33 cellular contexts compared by ENCODE assay signal in the genomic region with DNA sequence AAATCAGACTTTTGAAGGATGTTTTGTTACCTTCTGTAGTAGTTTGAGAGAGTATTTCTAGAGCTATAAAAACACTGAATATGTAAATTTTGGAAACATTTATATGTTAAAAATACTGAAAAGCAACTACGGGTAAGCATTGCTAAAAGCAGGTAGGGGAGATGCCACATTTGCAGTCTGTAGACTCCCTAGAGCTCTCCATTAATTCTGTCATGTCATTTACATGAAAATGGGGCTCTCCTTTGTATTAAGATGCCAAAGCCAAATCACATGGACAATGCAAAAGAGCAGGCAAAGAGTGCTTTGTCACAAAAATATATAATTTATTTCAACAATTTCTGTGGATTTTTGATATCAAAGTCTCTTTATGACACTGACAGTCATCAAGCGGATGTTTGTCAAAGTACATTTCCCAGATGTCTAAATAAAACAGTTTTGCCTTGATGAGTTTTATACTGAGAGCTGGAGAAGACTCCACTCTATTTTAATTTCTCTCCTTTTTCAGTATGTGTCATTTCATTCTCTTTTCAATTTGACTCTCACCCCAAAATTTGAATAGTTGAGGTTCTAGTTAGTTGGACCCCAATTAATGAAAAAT. TPM values are rescaled to one million over a fixed set of nuclear protein-coding genes. Genes with fewer than 3 reads are reported as not detected.
"Had no signal": no experiment of that assay in that cellular context is flagged by ENCODE, and none has a peak within 500 bp of the region (broad histone marks: within the 10 kb centered on the region; RNA-seq: fewer than 3 reads in every experiment).

No MANE protein-coding gene starts in this region.

- H3K9me3 Mint-ChIP-seq: activated T-cell treated with anti-CD3 and anti-CD28 coated beads, Interleukin-2, amount 50 U/mL, for 72 hours; central memory CD8-positive, alpha-beta T cell; dendritic cell treated with granulocyte-macrophage colony-stimulating factor and Interleukin-4, amounts not matched to agents 40 ng/mL and 50 ng/mL, for 4 days; naive thymus-derived CD4-positive, alpha-beta T cell; stimulated activated naive CD8-positive, alpha-beta T cell treated with anti-CD3 and anti-CD28 coated beads, Interleukin-15, amount 100 ng/mL, for 72 hours had no signal

- H3K4me1 ChIP-seq: foreskin keratinocyte, thyroid gland, vagina had no signal

- H3K4me1 Mint-ChIP-seq: activated CD4-positive, alpha-beta T cell treated with anti-CD3 and anti-CD28 coated beads for 36 hours; activated CD8-positive, alpha-beta memory T cell treated with anti-CD3 and anti-CD28 coated beads, Interleukin-2, amount 10 ng/mL, durations not matched to agents 7 days and 5 days; central memory CD8-positive, alpha-beta T cell; naive thymus-derived CD4-positive, alpha-beta T cell; stimulated activated memory B cell treated with anti-CD40 and anti-IgM and Interleukin-4, amounts not matched to agents 10 μg/mL and 1 μg/mL and 100 μg/mL, for 72 hours; stimulated activated naive CD8-positive, alpha-beta T cell treated with anti-CD3 and anti-CD28 coated beads, Interleukin-15, amount 100 ng/mL, for 72 hours had no signal

- H3K36me3 Mint-ChIP-seq: activated CD8-positive, alpha-beta memory T cell treated with anti-CD3 and anti-CD28 coated beads, Interleukin-2, amount 10 ng/mL, durations not matched to agents 7 days and 5 days; activated naive CD8-positive, alpha-beta T cell; naive thymus-derived CD4-positive, alpha-beta T cell; stimulated activated memory B cell treated with anti-CD40 and anti-IgM and Interleukin-4, amounts not matched to agents 10 μg/mL and 1 μg/mL and 100 μg/mL, for 72 hours had no signal

- H3K36me3 ChIP-seq: esophagus muscularis mucosa, heart left ventricle, right atrium auricular region, thyroid gland, upper lobe of left lung, vagina had no signal

- H3K27ac Mint-ChIP-seq: activated CD4-positive, alpha-beta T cell treated with anti-CD3 and anti-CD28 coated beads for 36 hours; activated CD8-positive, alpha-beta memory T cell treated with anti-CD3 and anti-CD28 coated beads, Interleukin-2, amount 10 ng/mL, durations not matched to agents 7 days and 5 days; activated CD8-positive, alpha-beta T cell treated with anti-CD3 and anti-CD28 coated beads, Interleukin-2, amount 10 ng/mL, durations not matched to agents 7 days and 5 days; activated naive CD8-positive, alpha-beta T cell; activated T-cell treated with anti-CD3 and anti-CD28 coated beads, Interleukin-2, amount 50 U/mL, for 72 hours; dendritic cell treated with granulocyte-macrophage colony-stimulating factor and Interleukin-4, amounts not matched to agents 40 ng/mL and 50 ng/mL, for 4 days; naive thymus-derived CD4-positive, alpha-beta T cell; stimulated activated memory B cell treated with anti-CD40 and anti-IgM and Interleukin-4, amounts not matched to agents 10 μg/mL and 1 μg/mL and 100 μg/mL, for 72 hours had no signal

- H3K27me3 Mint-ChIP-seq: activated CD4-positive, alpha-beta T cell treated with anti-CD3 and anti-CD28 coated beads for 36 hours; central memory CD8-positive, alpha-beta T cell; stimulated activated memory B cell treated with anti-CD40 and anti-IgM and Interleukin-4, amounts not matched to agents 10 μg/mL and 1 μg/mL and 100 μg/mL, for 72 hours had no signal

- H3K4me3 ChIP-seq: esophagus muscularis mucosa, heart left ventricle, right atrium auricular region, smooth muscle cell, thyroid gland, upper lobe of left lung, vagina had no signal

- H3K9me3 ChIP-seq: esophagus muscularis mucosa, heart left ventricle, right atrium auricular region, thyroid gland, upper lobe of left lung, vagina had no signal

- H3K27me3 ChIP-seq: esophagus muscularis mucosa, foreskin keratinocyte, heart left ventricle, right atrium auricular region, thyroid gland, upper lobe of left lung, vagina had no signal

- H3K27ac ChIP-seq: esophagus muscularis mucosa, foreskin keratinocyte, right atrium auricular region, thyroid gland, vagina had no signal

- H3K4me3 Mint-ChIP-seq: activated CD4-positive, alpha-beta T cell treated with anti-CD3 and anti-CD28 coated beads for 36 hours; activated CD8-positive, alpha-beta memory T cell treated with anti-CD3 and anti-CD28 coated beads, Interleukin-2, amount 10 ng/mL, durations not matched to agents 7 days and 5 days; activated CD8-positive, alpha-beta T cell treated with anti-CD3 and anti-CD28 coated beads, Interleukin-2, amount 10 ng/mL, durations not matched to agents 7 days and 5 days; activated naive CD8-positive, alpha-beta T cell; activated T-cell treated with anti-CD3 and anti-CD28 coated beads, Interleukin-2, amount 50 U/mL, for 72 hours; central memory CD8-positive, alpha-beta T cell; dendritic cell treated with granulocyte-macrophage colony-stimulating factor and Interleukin-4, amounts not matched to agents 40 ng/mL and 50 ng/mL, for 4 days; naive thymus-derived CD4-positive, alpha-beta T cell; stimulated activated memory B cell treated with anti-CD40 and anti-IgM and Interleukin-4, amounts not matched to agents 10 μg/mL and 1 μg/mL and 100 μg/mL, for 72 hours; stimulated activated naive CD8-positive, alpha-beta T cell treated with anti-CD3 and anti-CD28 coated beads, Interleukin-15, amount 100 ng/mL, for 72 hours had no signal

- DNase-seq: activated CD4-positive, alpha-beta T cell treated with anti-CD3 and anti-CD28 coated beads for 36 hours; activated CD4-positive, CD25-positive, alpha-beta regulatory T cell; activated CD8-positive, alpha-beta memory T cell treated with anti-CD3 and anti-CD28 coated beads, Interleukin-2, amount 10 ng/mL, durations not matched to agents 7 days and 5 days; activated CD8-positive, alpha-beta T cell treated with anti-CD3 and anti-CD28 coated beads, Interleukin-2, amount 10 ng/mL, durations not matched to agents 7 days and 5 days; activated naive CD4-positive, alpha-beta T cell treated with Interleukin-2 at 50 U/mL for 16 hours; activated T-cell treated with anti-CD3 and anti-CD28 coated beads for 4 hours; activated T-cell treated with anti-CD3 and anti-CD28 coated beads, Interleukin-2, amount 50 U/mL, for 72 hours; anterior cingulate cortex; foreskin keratinocyte; heart left ventricle; hypothalamus; left cardiac atrium; mammary epithelial cell; midbrain; naive thymus-derived CD4-positive, alpha-beta T cell; stimulated activated CD4-positive, alpha-beta T cell treated with anti-CD3 and anti-CD28 coated beads, Interleukin-1b, Interleukin-23, amount 100 ng/mL, for 48 hours; stimulated activated CD4-positive, alpha-beta T cell treated with anti-CD3 and anti-CD28 coated beads, Interleukin-4, amount 100 ng/mL, for 4 hours; stimulated activated CD8-positive, alpha-beta memory T cell treated with anti-CD3 and anti-CD28 coated beads, Interleukin-4, amount 100 ng/mL, for 48 hours; stimulated activated naive CD8-positive, alpha-beta T cell treated with anti-CD3 and anti-CD28 coated beads, Interleukin-15, amount 100 ng/mL, for 72 hours; substantia nigra; T-helper 2 cell; thyroid gland had no signal

RNA-seq across cellular contexts. Expression of gene LDB2, which starts 51.8 kb away (rescaled TPM):
- total RNA-seq: activated CD8-positive, alpha-beta memory T cell treated with anti-CD3 and anti-CD28 coated beads, Interleukin-2, amount 10 ng/mL, durations not matched to agents 7 days and 5 days; activated CD8-positive, alpha-beta T cell treated with anti-CD3 and anti-CD28 coated beads, Interleukin-2, amount 10 ng/mL, durations not matched to agents 7 days and 5 days; activated T-cell treated with anti-CD3 and anti-CD28 coated beads, Interleukin-2, amount 50 U/mL, for 72 hours; bronchial epithelial cell; foreskin keratinocyte; mammary epithelial cell had no signal
- polyA plus RNA-seq: foreskin keratinocyte; keratinocyte; mammary epithelial cell; naive thymus-derived CD4-positive, alpha-beta T cell had no signal
